ENCODE assay signal across 16 cellular contexts in the genomic region with DNA sequence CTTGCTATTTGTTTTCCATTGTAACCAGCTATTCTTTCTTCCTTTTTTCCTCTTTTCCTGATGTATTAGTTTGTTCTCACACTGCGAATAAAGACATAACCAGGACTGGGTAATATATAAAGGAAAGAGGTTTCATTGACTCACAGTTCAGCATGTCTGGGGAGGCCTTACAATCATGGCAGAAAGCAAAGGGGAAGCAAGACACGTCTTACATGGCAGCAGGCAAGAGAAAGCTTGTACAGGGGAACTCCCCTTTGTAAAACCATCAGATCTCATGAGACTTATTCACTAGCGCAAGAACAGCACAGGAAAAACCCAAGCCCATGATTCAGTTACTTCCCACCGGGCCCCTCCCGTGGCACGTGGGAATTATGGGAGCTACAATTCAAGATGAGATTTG. TPM values are rescaled to one million over a fixed set of nuclear protein-coding genes. Genes with fewer than 3 reads are reported as not detected.
DNase-seq lines count a peak whose midpoint lies in the region; TF ChIP-seq lines count a peak whose summit lies in the region.
"Had no signal": no experiment of that assay in that cellular context is flagged by ENCODE, and none has a peak within 500 bp of the region (broad histone marks: within the 10 kb centered on the region; RNA-seq: fewer than 3 reads in every experiment).

No MANE protein-coding gene starts in this region.

- H3K4me1 Mint-ChIP-seq in activated naive CD8-positive, alpha-beta T cell treated with anti-CD3 and anti-CD28 coated beads for 36 hours: peaks cover 24% of the 10 kb centered on the region

- TF ChIP-seq CTCF in mammary epithelial cell (conservative IDR thresholded peaks at IDR 0.05 in 1 of 2, IDR thresholded peaks at IDR 0.05 in 1 of 2; ENCODE audit: extremely low read depth in 1 of 2, insufficient read depth in 1 of 2, low read depth in 1 of 2, low read length in 2 of 2) (no peak), breast epithelium (IDR thresholded peaks at IDR 0.05) (no peak), esophagus muscularis mucosa (IDR thresholded peaks at IDR 0.05) (no peak)

- WGBS in mammary epithelial cell (ENCODE audit: low coverage, missing lambda C conversion rate): 89% methylated on average over 6 of the region's 6 CpGs
- 88% methylated on average over 6 of the region's 6 CpGs for WGBS in esophagus muscularis mucosa

- dilution Hi-C loops in mammary epithelial cell (cut with HindIII; ENCODE audit: low sequenced_read_pairs): no loop called here

- peak; percentile 23 for DNase-seq in mammary epithelial cell
- no peak for DNase-seq in breast epithelium (ENCODE audit: low spot score in 2 of 2)
- DNase-seq in MV-4-11 (lab: John Stamatoyannopoulos, UW): peak; percentile 5
- DNase-seq in esophagus muscularis mucosa (ENCODE audit: extremely low spot score): peak; percentile 86
- no peak for DNase-seq in activated naive CD8-positive, alpha-beta T cell treated with anti-CD3 and anti-CD28 coated beads for 36 hours
- DNase-seq: 8988T; C1 segment of cervical spinal cord; Caco-2; CD4-positive, CD25-positive, alpha-beta regulatory T cell; CD8-positive, alpha-beta T cell; DMS153; DND-41; GOT3 had no signal

- in situ Hi-C loops in mammary epithelial cell (cut with MboI; ENCODE audit: low sequenced_read_pairs in 2 of 2): no loop called here

- peaks cover 16% of the 10 kb centered on the region for H3K36me3 Mint-ChIP-seq in activated naive CD8-positive, alpha-beta T cell treated with anti-CD3 and anti-CD28 coated beads for 36 hours

- no peak for TF ChIP-seq EP300 in esophagus muscularis mucosa (IDR thresholded peaks at IDR 0.05)

- H4K20me1 ChIP-seq in mammary epithelial cell (ENCODE audit: insufficient read depth, low read length): no peaks in the 10 kb centered on the region

- H3K4me1 ChIP-seq in mammary epithelial cell (ENCODE audit: insufficient read depth, low read length) (no peaks in the 10 kb centered on the region), breast epithelium (no peaks in the 10 kb centered on the region), esophagus muscularis mucosa (no peaks in the 10 kb centered on the region)
- H3K4me1 ChIP-seq: A549, Caco-2, HAP-1 had no signal

- no peak overlapping the region for H3K4me3 Mint-ChIP-seq in activated naive CD8-positive, alpha-beta T cell treated with anti-CD3 and anti-CD28 coated beads for 36 hours
- H3K4me3 Mint-ChIP-seq: CD4-positive, CD25-positive, alpha-beta regulatory T cell; CD8-positive, alpha-beta T cell had no signal

- H3K4me2 ChIP-seq in mammary epithelial cell (ENCODE audit: insufficient read depth, low read depth, low read length): no peak overlapping the region
- H3K4me2 ChIP-seq: A549 had no signal

- no peaks in the 10 kb centered on the region for H3K9me3 Mint-ChIP-seq in activated naive CD8-positive, alpha-beta T cell treated with anti-CD3 and anti-CD28 coated beads for 36 hours
- H3K9me3 Mint-ChIP-seq: CD8-positive, alpha-beta T cell had no signal

- no peak overlapping the region for H3K9ac ChIP-seq in mammary epithelial cell (ENCODE audit: insufficient read depth, low read length)

- H3K79me2 ChIP-seq in mammary epithelial cell (ENCODE audit: insufficient read depth, low read length): no peaks in the 10 kb centered on the region

- BruUV-seq in mammary epithelial cell (replicated peaks; lab: Mats Ljungman, UMichigan): no TSS peak

- CTCF ChIA-PET in mammary epithelial cell (lab: Charles Lee; ENCODE audit: low non-redundant PET): interaction anchor here (0.6 kb wide), 1 partner anchor 105 kb away, joined by 3 read pairs; no protein-coding TSS in a partner anchor

- no peak overlapping the region for H2AFZ ChIP-seq in mammary epithelial cell (ENCODE audit: low read depth, low read length)

- H3K27ac ChIP-seq in mammary epithelial cell (ENCODE audit: insufficient read depth, low read depth, low read length) (no peak overlapping the region), breast epithelium (no peak overlapping the region), esophagus muscularis mucosa (replicated peaks in 1 of 4) (no peak overlapping the region)
- H3K27ac ChIP-seq: A549 had no signal

- no peaks in the 10 kb centered on the region for H3K27me3 Mint-ChIP-seq in activated naive CD8-positive, alpha-beta T cell treated with anti-CD3 and anti-CD28 coated beads for 36 hours
- H3K27me3 Mint-ChIP-seq: CD4-positive, CD25-positive, alpha-beta regulatory T cell had no signal

- intact Hi-C loops in mammary epithelial cell (cut with micrococcal nuclease) (no loop called here), breast epithelium (cut with DNase I; ENCODE audit: low total_unique reads) (no loop called here), esophagus muscularis mucosa (cut with DNase I) (no loop called here)

- H3K27me3 ChIP-seq in mammary epithelial cell (ENCODE audit: insufficient read depth, low read length): no peaks in the 10 kb centered on the region
- H3K27me3 ChIP-seq in breast epithelium: no peaks in the 10 kb centered on the region
- H3K27me3 ChIP-seq in esophagus muscularis mucosa: no peaks in the 10 kb centered on the region

- no peak overlapping the region for H3K4me3 ChIP-seq in mammary epithelial cell (replicated peaks in 1 of 3; ENCODE audit: insufficient read depth in 1 of 3, low read depth in 2 of 3, low read length in 3 of 3)
- no peak overlapping the region for H3K4me3 ChIP-seq in breast epithelium
- no peak overlapping the region for H3K4me3 ChIP-seq in esophagus muscularis mucosa
- H3K4me3 ChIP-seq: A549, HAP-1 had no signal

- H3K9me3 ChIP-seq in mammary epithelial cell (replicated peaks; ENCODE audit: insufficient read depth, low read length): no peaks in the 10 kb centered on the region
- no peaks in the 10 kb centered on the region for H3K9me3 ChIP-seq in breast epithelium
- no peaks in the 10 kb centered on the region for H3K9me3 ChIP-seq in esophagus muscularis mucosa
- H3K9me3 ChIP-seq: A549, Caco-2, HAP-1 had no signal

- H3K36me3 ChIP-seq in mammary epithelial cell (ENCODE audit: insufficient read depth, low read length) (no peaks in the 10 kb centered on the region), breast epithelium (no peaks in the 10 kb centered on the region), esophagus muscularis mucosa (peaks cover 0 to 4% (median 0%) of the 10 kb centered on the region in 4 donors)

- no peak overlapping the region for H3K27ac Mint-ChIP-seq in activated naive CD8-positive, alpha-beta T cell treated with anti-CD3 and anti-CD28 coated beads for 36 hours
- H3K27ac Mint-ChIP-seq: CD4-positive, CD25-positive, alpha-beta regulatory T cell; CD8-positive, alpha-beta T cell had no signal

- no peak for TF ChIP-seq POLR2A in breast epithelium (IDR thresholded peaks at IDR 0.05)
- no peak for TF ChIP-seq POLR2A in esophagus muscularis mucosa (IDR thresholded peaks at IDR 0.05; ENCODE audit: low read depth)

RNA-seq across cellular contexts. Expression of a gene that starts 11.7 kb away (rescaled TPM):
- total RNA-seq in mammary epithelial cell: 10 to 100 TPM; 30.3 to 59.7 TPM
- polyA plus RNA-seq in mammary epithelial cell: 14.4 TPM
- polyA minus RNA-seq in mammary epithelial cell: 21.5 TPM
- total RNA-seq in breast epithelium: 100 to 1,000 TPM in 2 of 3 donors, 10 to 100 TPM in 1; 90.7 to 302 (median 110) TPM
- total RNA-seq in esophagus muscularis mucosa: 100 to 1,000 TPM; 107 to 168 (median 142) TPM
- 10 to 100 TPM; 15.0 to 15.7 TPM for total RNA-seq in activated naive CD8-positive, alpha-beta T cell treated with anti-CD3 and anti-CD28 coated beads for 36 hours

RNA-seq across cellular contexts. Expression of a gene that starts 11.8 kb away (rescaled TPM):
- total RNA-seq in mammary epithelial cell (1 to 10 TPM; 8.3 to 8.7 TPM), breast epithelium (1 to 10 TPM; 4.9 to 9.0 (median 8.5) TPM), esophagus muscularis mucosa (1 to 10 TPM; 3.6 to 7.5 (median 5.5) TPM)
- polyA plus RNA-seq in mammary epithelial cell: 6.9 TPM
- polyA minus RNA-seq in mammary epithelial cell: 19.3 TPM
- total RNA-seq in activated naive CD8-positive, alpha-beta T cell treated with anti-CD3 and anti-CD28 coated beads for 36 hours: 1 to 10 TPM; 5.7 to 8.3 TPM

RNA-seq across cellular contexts. Expression of a gene that starts 51.2 kb away (rescaled TPM):
- total RNA-seq in mammary epithelial cell (not detected), breast epithelium (not detected), esophagus muscularis mucosa (not detected)
- polyA plus RNA-seq in mammary epithelial cell: not detected
- polyA minus RNA-seq in mammary epithelial cell: not detected
- not detected for total RNA-seq in activated naive CD8-positive, alpha-beta T cell treated with anti-CD3 and anti-CD28 coated beads for 36 hours
- total RNA-seq: Caco-2; CD4-positive, CD25-positive, alpha-beta regulatory T cell; CD8-positive, alpha-beta T cell had no signal
- polyA plus RNA-seq: A549; BJ; CD4-positive, CD25-positive, alpha-beta regulatory T cell had no signal

Comparison
In these comparisons a context has a peak if more than half of its experiments do, and no peak if none do; other contexts are left out.
1. DNase-seq: peak in mammary epithelial cell (single experiment), MV-4-11 (single experiment) and esophagus muscularis mucosa (single experiment); none in breast epithelium (0 of 2) and activated naive CD8-positive, alpha-beta T cell treated with anti-CD3 and anti-CD28 coated beads for 36 hours (single experiment).